In genomic region chr22:48536691-48537591, GRCh38 we compare ENCODE assay signal across 19 cellular contexts.
DNase-seq lines count a peak whose midpoint lies in the region; ATAC-seq and TF ChIP-seq lines count a peak whose summit lies in the region.
"Had no signal": no experiment of that assay in that cellular context is flagged by ENCODE, and none has a peak within 500 bp of the region (broad histone marks: within the 10 kb centered on the region; RNA-seq: fewer than 3 reads in every experiment).

No MANE protein-coding gene starts in this region.

- no peak overlapping the region for H3K4me3 ChIP-seq in gastroesophageal sphincter
- peak overlapping the region; percentile 32 for H3K4me3 ChIP-seq in psoas muscle
- H3K4me3 ChIP-seq: GM12878, MG63, neural progenitor cell, vagina had no signal

- H3K27ac ChIP-seq in gastroesophageal sphincter: peak overlapping the region in 3 of 4 donors; percentile 48 to 70 (median 54)
- H3K27ac ChIP-seq in psoas muscle: no peak overlapping the region
- H3K27ac ChIP-seq: neural progenitor cell, vagina had no signal

- peak; percentile 37 for ATAC-seq in gastroesophageal sphincter
- peak in 3 of 4 donors; percentile 77 to 86 (median 77) for ATAC-seq in psoas muscle
- no peak for ATAC-seq in HG02840 (IDR thresholded peaks at IDR 0.05; ENCODE audit: low FRiP score, unreplicated experiment)
- no peak for ATAC-seq in HG03521 (IDR thresholded peaks at IDR 0.05; ENCODE audit: unreplicated experiment)
- ATAC-seq: activated CD8-positive, alpha-beta T cell treated with anti-CD3 and anti-CD28 coated beads, Interleukin-2, amount 10 ng/mL, durations not matched to agents 7 days and 5 days; GM12878; Panc1 had no signal

- intact Hi-C loops in psoas muscle (cut with DNase I): no loop called here

- DNase-seq in C1 segment of cervical spinal cord (lab: John Stamatoyannopoulos, UW) (peak in 13 of 14 donors; percentile 18 to 96 (median 75)), NCI-H526 treated with DMSO at 0.1 percent for 48 hours (lab: John Stamatoyannopoulos, UW) (peak; percentile 32), psoas muscle (peak; percentile 47 to 64), AML-193 (lab: John Stamatoyannopoulos, UW) (no peak), NCI-H128 (lab: John Stamatoyannopoulos, UW; ENCODE audit: unreplicated experiment) (no peak)
- DNase-seq: activated CD8-positive, alpha-beta T cell treated with anti-CD3 and anti-CD28 coated beads, Interleukin-2, amount 10 ng/mL, durations not matched to agents 7 days and 5 days; activated naive CD4-positive, alpha-beta T cell treated with Interleukin-2 at 50 U/mL for 16 hours; cortex of kidney; DMS79; islet precursor cell; MG63; T1000 had no signal

- no peaks in the 10 kb centered on the region for H3K36me3 ChIP-seq in gastroesophageal sphincter
- no peaks in the 10 kb centered on the region for H3K36me3 ChIP-seq in psoas muscle (ENCODE audit: insufficient read depth in 1 of 2, low read depth in 1 of 2)
- H3K36me3 ChIP-seq: MG63, neural progenitor cell, vagina had no signal

- TF ChIP-seq CTCF in gastroesophageal sphincter (IDR thresholded peaks at IDR 0.05) (no peak), psoas muscle (IDR thresholded peaks at IDR 0.05) (no peak)

- TF ChIP-seq POLR2A in gastroesophageal sphincter (IDR thresholded peaks at IDR 0.05): no peak

- H3K4me1 ChIP-seq in gastroesophageal sphincter: no peaks in the 10 kb centered on the region
- H3K4me1 ChIP-seq in psoas muscle: no peaks in the 10 kb centered on the region
- H3K4me1 ChIP-seq: vagina had no signal

- 80 to 83% methylated on average over 1 to 5 of the region's 28 CpGs for WGBS in gastroesophageal sphincter (ENCODE audit: low coverage in 1 of 2), 2 donors
- 20 to 32% (median 32%) methylated on average over 23 to 28 of the region's 28 CpGs for WGBS in psoas muscle, 3 donors

- H3K27me3 ChIP-seq in gastroesophageal sphincter: peaks cover 82% of the 10 kb centered on the region
- H3K27me3 ChIP-seq in psoas muscle (ENCODE audit: insufficient read depth in 3 of 3, low read length in 2 of 3): peaks cover 0 to 4% (median 0%) of the 10 kb centered on the region in 3 donors
- H3K27me3 ChIP-seq: neural progenitor cell, vagina had no signal

- no peaks in the 10 kb centered on the region for H3K9me3 ChIP-seq in gastroesophageal sphincter
- no peaks in the 10 kb centered on the region for H3K9me3 ChIP-seq in psoas muscle
- H3K9me3 ChIP-seq: MG63, vagina had no signal

- TF ChIP-seq EP300 in gastroesophageal sphincter (IDR thresholded peaks at IDR 0.05): no peak

Comparison
In these comparisons a context has a peak if more than half of its experiments do, and no peak if none do; other contexts are left out.
1. DNase-seq: peak in C1 segment of cervical spinal cord (13 of 14), NCI-H526 treated with DMSO at 0.1 percent for 48 hours (single experiment) and psoas muscle (2 of 2); none in AML-193 (0 of 2) and NCI-H128 (single experiment).
2. ATAC-seq: peak in gastroesophageal sphincter (single experiment) and psoas muscle (3 of 4); none in HG02840 (single experiment) and HG03521 (single experiment).